8 cellular contexts compared by ENCODE assay signal in genomic region chr19:47256688-47257410, GRCh38. TPM values are rescaled to one million over a fixed set of nuclear protein-coding genes. Genes with fewer than 3 reads are reported as not detected.
DNase-seq lines count a peak whose midpoint lies in the region; ATAC-seq and TF ChIP-seq lines count a peak whose summit lies in the region.

No MANE protein-coding gene starts in this region.

- TF ChIP-seq CTCF in CD8-positive, alpha-beta T cell (IDR thresholded peaks at IDR 0.05): no peak

- peaks cover 40% of the 10 kb centered on the region for H3K36me3 Mint-ChIP-seq in CD8-positive, alpha-beta T cell

- peak overlapping the region; percentile 92 for H3K4me3 Mint-ChIP-seq in CD8-positive, alpha-beta T cell

- no peaks in the 10 kb centered on the region for H3K27me3 Mint-ChIP-seq in CD8-positive, alpha-beta T cell (ENCODE audit: low read depth)

- peak overlapping the region; percentile 76 for H3K27ac ChIP-seq in CD8-positive, alpha-beta T cell (ENCODE audit: low read depth, low read length)

- POLR2A ChIA-PET in CD8-positive, alpha-beta T cell (lab: Charles Lee): interaction anchor here (0.7 to 3.0 kb wide), 13 partner anchors 10 to 656 kb away, joined by 3 to 43 read pairs (median 7); partner anchors contain the start of genes CALM3, DHX34, INAFM1 and TMEM160

- peak; percentile 96 to 100 (median 98) for DNase-seq in CD8-positive, alpha-beta T cell
- peak; percentile 93 for DNase-seq in HT1080 (ENCODE audit: low read depth)
- DNase-seq in NK-92 treated with Interleukin-12 subunit alpha and Interleukin-12 subunit beta, amount 100 ng/mL, for 24 hours (lab: John Stamatoyannopoulos, UW): peak; percentile 100
- peak; percentile 99 for DNase-seq in activated CD8-positive, alpha-beta memory T cell treated with anti-CD3 and anti-CD28 coated beads for 4 hours (ENCODE audit: low read depth in 2 of 2)
- peak; percentile 100 for DNase-seq in effector CD8-positive, alpha-beta T cell (lab: John Stamatoyannopoulos, UW)
- peak; percentile 99 for DNase-seq in medulla oblongata (ENCODE audit: extremely low spot score)
- DNase-seq in stimulated activated CD4-positive, alpha-beta T cell treated with anti-CD3 and anti-CD28 coated beads, TNF-alpha, amount 100 ng/mL, for 4 hours (ENCODE audit: low read depth in 3 of 3): peak; percentile 99 to 100 (median 100)

- no peaks in the 10 kb centered on the region for H3K27me3 ChIP-seq in CD8-positive, alpha-beta T cell (ENCODE audit: insufficient read depth, low read length)

- intact Hi-C loops in CD8-positive, alpha-beta T cell (cut with DNase I, micrococcal nuclease): loop anchor here (1.0 to 10.0 kb wide), 12 partner anchors 17 to 1262 kb away; partner anchors contain the start of genes INAFM1 (in 2 of the 2), AP2S1 (in 1 of the 2), ARHGAP35 (in 1 of the 2) and CALM3 (in 1 of the 2)

- CTCF ChIA-PET in CD8-positive, alpha-beta T cell (lab: Charles Lee): interaction anchor here (1.1 to 15.1 kb wide), 6 partner anchors 11 to 107 kb away, joined by 3 to 505 read pairs (median 4); partner anchors contain the start of gene INAFM1

- ATAC-seq in CD8-positive, alpha-beta T cell: peak; percentile 80
- peak; percentile 58 for ATAC-seq in GM21367 (IDR thresholded peaks at IDR 0.05; ENCODE audit: unreplicated experiment)

- H3K9me3 ChIP-seq in CD8-positive, alpha-beta T cell (ENCODE audit: low read length): no peaks in the 10 kb centered on the region

- H3K27ac Mint-ChIP-seq in CD8-positive, alpha-beta T cell: peak overlapping the region; percentile 97

- peak overlapping the region; percentile 65 for H3K4me3 ChIP-seq in CD8-positive, alpha-beta T cell (ENCODE audit: low read depth, low read length)

- H3K4me1 Mint-ChIP-seq in CD8-positive, alpha-beta T cell (ENCODE audit: low read depth): peaks cover 35% of the 10 kb centered on the region

- no peaks in the 10 kb centered on the region for H3K9me3 Mint-ChIP-seq in CD8-positive, alpha-beta T cell

- H3K4me1 ChIP-seq in CD8-positive, alpha-beta T cell (ENCODE audit: insufficient read depth, low read length): peaks cover 23% of the 10 kb centered on the region

- peaks cover 23% of the 10 kb centered on the region for H3K36me3 ChIP-seq in CD8-positive, alpha-beta T cell (ENCODE audit: insufficient read depth, low read length)

RNA-seq across cellular contexts. Expression of gene CCDC9, which starts 0.5 kb away (rescaled TPM):
- total RNA-seq in CD8-positive, alpha-beta T cell: 10 to 100 TPM; 53.7 to 59.0 TPM
- 3.6 and 3.8 TPM in 2 replicates for total RNA-seq in HT1080 (2014; rRNA removed; shearing (Covaris generic))
- 8.7 and 11.5 TPM in 2 replicates for polyA plus RNA-seq in HT1080 (2015; cell fraction: cytosol; rRNA removed)
- polyA plus RNA-seq in HT1080 (2015; cell fraction: nucleus; rRNA removed): 18.3 and 22.7 TPM in 2 replicates

RNA-seq across cellular contexts. Expression of gene INAFM1, which starts 17.8 kb away (rescaled TPM):
- total RNA-seq in CD8-positive, alpha-beta T cell: 10 to 100 TPM; 12.4 to 14.7 TPM
- total RNA-seq in HT1080 (2014; rRNA removed; shearing (Covaris generic)): 1.5 and 4.0 TPM in 2 replicates
- polyA plus RNA-seq in HT1080 (2015; cell fraction: cytosol; rRNA removed): 2.9 and 3.6 TPM in 2 replicates
- 4.4 and 6.0 TPM in 2 replicates for polyA plus RNA-seq in HT1080 (2015; cell fraction: nucleus; rRNA removed)

RNA-seq across cellular contexts. Expression of gene BBC3, which starts 25.9 kb away (rescaled TPM):
- 10 to 100 TPM; 29.3 to 30.2 TPM for total RNA-seq in CD8-positive, alpha-beta T cell
- 36.6 and 43.9 TPM in 2 replicates for total RNA-seq in HT1080 (2014; rRNA removed; shearing (Covaris generic))
- 51.6 and 64.6 TPM in 2 replicates for polyA plus RNA-seq in HT1080 (2015; cell fraction: cytosol; rRNA removed)
- polyA plus RNA-seq in HT1080 (2015; cell fraction: nucleus; rRNA removed): 50.3 and 54.3 TPM in 2 replicates

RNA-seq across cellular contexts. Expression of gene C5AR1, which starts 52.8 kb away (rescaled TPM):
- total RNA-seq in CD8-positive, alpha-beta T cell: 1 to 10 TPM; 1.4 to 2.9 TPM
- total RNA-seq in HT1080 (2014; rRNA removed; shearing (Covaris generic)): 0.03 TPM in 1 of 2 replicates, not detected in the other
- polyA plus RNA-seq in HT1080 (2015; cell fraction: cytosol; rRNA removed): 0.54 and 0.64 TPM in 2 replicates
- polyA plus RNA-seq in HT1080 (2015; cell fraction: nucleus; rRNA removed): 0.41 and 0.62 TPM in 2 replicates

Comparison
In these comparisons a context has a peak if more than half of its experiments do, and no peak if none do; other contexts are left out.
1. Peak in every context shown above with its lines: DNase-seq, ATAC-seq, H3K4me3 ChIP-seq and H3K27ac ChIP-seq.
2. RNA of gene CCDC9, which starts 0.5 kb away (total RNA-seq): 53.7 to 59.0 TPM in CD8-positive, alpha-beta T cell; 3.6 to 3.8 TPM in HT1080; every median in the first group is over 10 times any median in the second.